Comparison of ENCODE assay signal across 8 cellular contexts in genomic region chr14:24339284-24340151, GRCh38. TPM values are rescaled to one million over a fixed set of nuclear protein-coding genes. Genes with fewer than 3 reads are reported as not detected.
DNase-seq lines count a peak whose midpoint lies in the region; ATAC-seq, FAIRE-seq and TF ChIP-seq lines count a peak whose summit lies in the region.

RIPK3 (minus strand) TSS chr14:24339991; CDS start chr14:24339826, 165 bp downstream.

- peaks cover 2% of the 10 kb centered on the region for H3K36me3 Mint-ChIP-seq in activated naive CD8-positive, alpha-beta T cell
- H3K36me3 Mint-ChIP-seq in immature natural killer cell = peaks cover 11 to 28% (median 15%) of the 10 kb centered on the region in 3 donors

- H3K9me2 ChIP-seq in PC-9 (ENCODE audit: insufficient read depth) = no peaks in the 10 kb centered on the region

- H3K27ac Mint-ChIP-seq in activated naive CD8-positive, alpha-beta T cell = peak within 1 kb of the TSS; percentile 61
- H3K27ac Mint-ChIP-seq in immature natural killer cell = peak within 1 kb of the TSS; percentile 85 to 97 (median 93)

- DNase-seq in GM12891 (ENCODE audit: insufficient read length, low spot score) (peak; percentile 71), PC-9 (peak in 1 of 2 experiments; percentile 30), immature natural killer cell (peak; percentile 52 to 57 (median 54)), NCI-H187 (lab: John Stamatoyannopoulos, UW) (no peak), SIG-M5 (lab: John Stamatoyannopoulos, UW) (no peak)
- DNase-seq in stimulated activated CD4-positive, alpha-beta T cell treated with anti-CD3 and anti-CD28 coated beads, Interleukin-4, amount 100 ng/mL, for 1 hour = peak; percentile 73

- intact Hi-C loops in PC-9 (cut with micrococcal nuclease; ENCODE audit: unreplicated experiment) = no loop called here

- BruUV-seq in PC-9 (replicated peaks; lab: Mats Ljungman, UMichigan) = TSS peak; percentile 63

- H3K36me3 ChIP-seq in PC-9 (ENCODE audit: low read depth) = no peaks in the 10 kb centered on the region

- H3K27me3 Mint-ChIP-seq in activated naive CD8-positive, alpha-beta T cell = peaks cover 4% of the 10 kb centered on the region
- H3K27me3 Mint-ChIP-seq in immature natural killer cell (ENCODE audit: low read depth in 3 of 3) = peaks cover 4 to 21% (median 4%) of the 10 kb centered on the region in 3 donors

- H3K9me3 ChIP-seq in PC-9 (ENCODE audit: insufficient read depth, low read depth) = no peaks in the 10 kb centered on the region

- peak; percentile 36; the same call in 1 of the 2 replicates for TF ChIP-seq POLR2A in GM12891 (IDR thresholded peaks at IDR 0.05; ENCODE audit: low read depth, low read length)

- H3K79me2 ChIP-seq in PC-9 (ENCODE audit: low read depth) = no peaks in the 10 kb centered on the region

- no peak within 1 kb of the TSS for H2AFZ ChIP-seq in PC-9

- FAIRE-seq in GM12891 (lab: Jason Lieb, UNC) = peak; percentile 94

- H3K4me2 ChIP-seq in PC-9 = no peak within 1 kb of the TSS

- TF ChIP-seq CTCF in PC-9 (conservative IDR thresholded peaks at IDR 0.05) = no peak

- no peaks in the 10 kb centered on the region for H3F3A ChIP-seq in PC-9 (ENCODE audit: insufficient read depth, low read depth)

- peak within 1 kb of the TSS; percentile 91 for H3K4me3 Mint-ChIP-seq in activated naive CD8-positive, alpha-beta T cell
- peak within 1 kb of the TSS; percentile 96 to 97 (median 96) for H3K4me3 Mint-ChIP-seq in immature natural killer cell

- H3K27ac ChIP-seq in PC-9 = no peak within 1 kb of the TSS

- H3K27me3 ChIP-seq in PC-9 (ENCODE audit: insufficient read depth, low read depth) = no peaks in the 10 kb centered on the region

- no peaks in the 10 kb centered on the region; the same call in 1 of the 2 replicates for H3K4me1 ChIP-seq in PC-9 (replicated peaks; ENCODE audit: insufficient read depth)

- peak; percentile 96 for ATAC-seq in HG02623 (IDR thresholded peaks at IDR 0.05; ENCODE audit: unreplicated experiment)

- no peak within 1 kb of the TSS for H3K4me3 ChIP-seq in PC-9

- CTCF ChIA-PET in PC-9 (lab: Charles Lee) = no interaction called here

- peaks cover 27% of the 10 kb centered on the region for H3K4me1 Mint-ChIP-seq in activated naive CD8-positive, alpha-beta T cell (ENCODE audit: low read depth)
- H3K4me1 Mint-ChIP-seq in immature natural killer cell = peaks cover 35 to 39% of the 10 kb centered on the region in 2 donors

- no peaks in the 10 kb centered on the region for H4K20me1 ChIP-seq in PC-9 (ENCODE audit: insufficient read depth)

- no peaks in the 10 kb centered on the region for H3K9me3 Mint-ChIP-seq in activated naive CD8-positive, alpha-beta T cell (ENCODE audit: low read depth)
- no peaks in the 10 kb centered on the region for H3K9me3 Mint-ChIP-seq in immature natural killer cell

- POLR2A ChIA-PET in PC-9 (lab: Charles Lee; ENCODE audit: unreplicated experiment) = interaction anchor here (0.5 to 0.6 kb wide), 3 partner anchors 9 to 334 kb away, joined by 3 to 9 read pairs (median 4); partner anchors contain the start of gene KHNYN

TF ChIP-seq in GM12891, 5 proteins besides CTCF, POLR2A, EP300 and RAD21:
- TF ChIP-seq SPI1 (IDR thresholded peaks at IDR 0.05; ENCODE audit: low read depth, low read length) = no peak
- no peak for TF ChIP-seq TAF1 (IDR thresholded peaks at IDR 0.05; ENCODE audit: low read depth, low read length)
- TF ChIP-seq POLR2AphosphoS5 (IDR thresholded peaks at IDR 0.05; ENCODE audit: low read depth, low read length) = no peak
- no peak for TF ChIP-seq PAX5 (IDR thresholded peaks at IDR 0.05; ENCODE audit: insufficient read depth, low read length, severe bottlenecking)
- no peak for TF ChIP-seq POU2F2 (IDR thresholded peaks at IDR 0.05; ENCODE audit: low read depth, low read length)

RNA-seq across cellular contexts. Expression of gene RIPK3, which starts in this region (rescaled TPM):
- polyA plus RNA-seq in GM12891 (2012; ENCODE audit: low read depth, missing spikeins) = 4.7 TPM
- total RNA-seq in PC-9 (2021) = 4.0 and 6.4 TPM in 2 replicates
- 10 to 100 TPM; 13.5 to 21.4 (median 16.0) TPM for polyA plus RNA-seq in immature natural killer cell

Comparison
In these comparisons a context has a peak if more than half of its experiments do, and no peak if none do; other contexts are left out.
1. DNase-seq: peak in GM12891 (single experiment), immature natural killer cell (3 of 3) and stimulated activated CD4-positive, alpha-beta T cell treated with anti-CD3 and anti-CD28 coated beads, Interleukin-4, amount 100 ng/mL, for 1 hour (single experiment); none in NCI-H187 (0 of 2) and SIG-M5 (single experiment).